In genomic region chr9:126838895-126839294, GRCh38 we compare ENCODE assay signal across 15 cellular contexts. TPM values are rescaled to one million over a fixed set of nuclear protein-coding genes. Genes with fewer than 3 reads are reported as not detected.
DNase-seq lines count a peak whose midpoint lies in the region; ATAC-seq and TF ChIP-seq lines count a peak whose summit lies in the region.
"Had no signal": no experiment of that assay in that cellular context is flagged by ENCODE, and none has a peak within 500 bp of the region (broad histone marks: within the 10 kb centered on the region; RNA-seq: fewer than 3 reads in every experiment).

No MANE protein-coding gene starts in this region.

- in situ Hi-C loops in KBM-7 (cut with MboI; ENCODE audit: low pct_unique_long_range_greater_than_20kb, low sequenced_read_pairs) = no loop called here

- no peak overlapping the region for H3K4me3 Mint-ChIP-seq in natural killer cell
- H3K4me3 Mint-ChIP-seq: GM23338 had no signal

- intact Hi-C loops in natural killer cell (cut with micrococcal nuclease) = no loop called here

- H3K27me3 Mint-ChIP-seq in natural killer cell (ENCODE audit: low read depth in 2 of 2) = no peaks in the 10 kb centered on the region

- peaks cover 11% of the 10 kb centered on the region for H3K36me3 Mint-ChIP-seq in natural killer cell

- peaks cover 19 to 40% of the 10 kb centered on the region in 2 donors for H3K4me1 Mint-ChIP-seq in natural killer cell

- no peaks in the 10 kb centered on the region for H3K9me3 Mint-ChIP-seq in natural killer cell
- H3K9me3 Mint-ChIP-seq: GM23338 had no signal

- CTCF ChIA-PET in GM10248 (lab: Yijun Ruan, JAX) = interaction anchor here (0.8 to 4.2 kb wide), 6 partner anchors 8 to 33 kb away, joined by 3 to 21 read pairs (median 5); partner anchors contain the start of genes ZBTB34 and ZBTB43

- DNase-seq in GM10248 (ENCODE audit: extremely low spot score) = peak; percentile 56
- no peak for DNase-seq in natural killer cell
- DNase-seq in KBM-7 = no peak
- no peak for DNase-seq in NCI-H2227 (lab: John Stamatoyannopoulos, UW; ENCODE audit: unreplicated experiment)
- DNase-seq in NCI-H526 (lab: John Stamatoyannopoulos, UW) = no peak
- no peak for DNase-seq in T-helper 1 cell
- DNase-seq: amniotic stem cell, colonic mucosa, Kasumi-1, kidney, NCI-H446 treated with DMSO at 0.1 percent for 48 hours, pancreas had no signal

- POLR2A ChIA-PET in GM10248 (lab: Yijun Ruan, JAX) = no interaction called here

- H3K27ac Mint-ChIP-seq in natural killer cell = peak overlapping the region; percentile 16 to 31
- H3K27ac Mint-ChIP-seq: GM23338 had no signal

- TF ChIP-seq CTCF in GM10248 (IDR thresholded peaks at IDR 0.05; ENCODE audit: control extremely low read depth, extremely low read depth, low read depth, missing control alignments) (no peak), natural killer cell (IDR thresholded peaks at IDR 0.05) (no peak)

- ATAC-seq in GM18517 (IDR thresholded peaks at IDR 0.05; ENCODE audit: unreplicated experiment) (peak; percentile 45), HG02885 (IDR thresholded peaks at IDR 0.05; ENCODE audit: poor library complexity, unreplicated experiment) (peak; percentile 57), natural killer cell (no peak)
- ATAC-seq: GM23338 had no signal

RNA-seq across cellular contexts. Expression of gene ZBTB34, which starts 21.5 kb away (rescaled TPM):
- 10 to 100 TPM in 2 of 3 donors, 1 to 10 TPM in 1; 8.9 to 13.9 (median 12.0) TPM for total RNA-seq in natural killer cell

RNA-seq across cellular contexts. Expression of gene ZBTB43, which starts 34.1 kb away (rescaled TPM):
- 10 to 100 TPM; 42.1 to 61.0 (median 57.2) TPM for total RNA-seq in natural killer cell

Comparison
In these comparisons a context has a peak if more than half of its experiments do, and no peak if none do; other contexts are left out.
1. ATAC-seq: peak in GM18517 (single experiment) and HG02885 (single experiment); none in natural killer cell (0 of 3).